Comparison of ENCODE assay signal across 17 cellular contexts in genomic region chr6:53546256-53546655, GRCh38. TPM values are rescaled to one million over a fixed set of nuclear protein-coding genes. Genes with fewer than 3 reads are reported as not detected.
DNase-seq lines count a peak whose midpoint lies in the region; ATAC-seq and TF ChIP-seq lines count a peak whose summit lies in the region.
"Had no signal": no experiment of that assay in that cellular context is flagged by ENCODE, and none has a peak within 500 bp of the region (broad histone marks: within the 10 kb centered on the region; RNA-seq: fewer than 3 reads in every experiment).

No MANE protein-coding gene starts in this region.

- intact Hi-C loops in activated CD4-positive, alpha-beta T cell treated with anti-CD3 and anti-CD28 coated beads, Interleukin-2, amount 10 ng/mL, durations not matched to agents 24 days and 14 days (cut with micrococcal nuclease) = loop anchor here (5.0 to 10.0 kb wide), 2 partner anchors 199 to 551 kb away; partner anchors contain the start of genes ELOVL5 and GSTA4

- peaks cover 23% of the 10 kb centered on the region for H3K79me2 ChIP-seq in osteoblast (ENCODE audit: insufficient read depth, low read length)

- peaks cover 35% of the 10 kb centered on the region for H3K4me1 ChIP-seq in osteoblast (ENCODE audit: insufficient read depth, low read length)

- H3K27ac ChIP-seq in osteoblast (ENCODE audit: low read depth, low read length) = peak overlapping the region; percentile 43

- peaks cover 9% of the 10 kb centered on the region for H4K20me1 ChIP-seq in osteoblast (ENCODE audit: insufficient read depth, low read length)

- H3K27me3 Mint-ChIP-seq in activated CD4-positive, alpha-beta T cell treated with anti-CD3 and anti-CD28 coated beads, Interleukin-2, amount 10 ng/mL, durations not matched to agents 24 days and 14 days = peaks cover 19% of the 10 kb centered on the region

- H3K9me3 Mint-ChIP-seq in activated CD4-positive, alpha-beta T cell treated with anti-CD3 and anti-CD28 coated beads, Interleukin-2, amount 10 ng/mL, durations not matched to agents 24 days and 14 days = no peaks in the 10 kb centered on the region

- H3K4me3 Mint-ChIP-seq in activated CD4-positive, alpha-beta T cell treated with anti-CD3 and anti-CD28 coated beads, Interleukin-2, amount 10 ng/mL, durations not matched to agents 24 days and 14 days = peak overlapping the region; percentile 1

- H3K4me3 ChIP-seq in epithelial cell of esophagus (ENCODE audit: low read length) (no peak overlapping the region), osteoblast (ENCODE audit: insufficient read depth, low read length) (no peak overlapping the region)
- H3K4me3 ChIP-seq: lung had no signal

- ATAC-seq in HG03175 (IDR thresholded peaks at IDR 0.05; ENCODE audit: unreplicated experiment) = no peak

- H3K4me2 ChIP-seq in osteoblast (ENCODE audit: insufficient read depth, low read length) = peak overlapping the region; percentile 51

- H3K36me3 Mint-ChIP-seq in activated CD4-positive, alpha-beta T cell treated with anti-CD3 and anti-CD28 coated beads, Interleukin-2, amount 10 ng/mL, durations not matched to agents 24 days and 14 days (ENCODE audit: low read depth) = peaks cover 3% of the 10 kb centered on the region

- DNase-seq in activated CD4-positive, alpha-beta T cell treated with anti-CD3 and anti-CD28 coated beads, Interleukin-2, amount 10 ng/mL, durations not matched to agents 24 days and 14 days = peak; percentile 60
- no peak for DNase-seq in activated CD4-positive, alpha-beta T cell treated with anti-CD3 and anti-CD28 coated beads, Interleukin-2, amount 50 U/mL, for 48 hours
- DNase-seq in M059J (ENCODE audit: low read depth) (peak; percentile 52), epithelial cell of esophagus (ENCODE audit: low read depth) (peak; percentile 68), osteoblast (ENCODE audit: insufficient read length, low spot score, missing footprints) (peak; percentile 93), GF-D8 (lab: John Stamatoyannopoulos, UW) (no peak), retina (no peak)
- DNase-seq: activated CD4-positive, alpha-beta T cell treated with anti-CD3 and anti-CD28 coated beads for 48 hours; activated gamma-delta T cell; caudate nucleus; hypothalamus; NCI-H1048; NCI-H446; OCI-M1; tibial artery had no signal

- TF ChIP-seq CTCF in epithelial cell of esophagus (IDR thresholded peaks at IDR 0.05; ENCODE audit: insufficient read depth, low read depth, low read length, missing control alignments) = no peak
- TF ChIP-seq CTCF in osteoblast (IDR thresholded peaks at IDR 0.05; ENCODE audit: extremely low read depth, low read depth, low read length) = no peak

- no peaks in the 10 kb centered on the region for H3K9me3 ChIP-seq in osteoblast (ENCODE audit: low read depth, low read length)
- H3K9me3 ChIP-seq: tibial artery had no signal

- H3K27ac Mint-ChIP-seq in activated CD4-positive, alpha-beta T cell treated with anti-CD3 and anti-CD28 coated beads, Interleukin-2, amount 10 ng/mL, durations not matched to agents 24 days and 14 days = no peak overlapping the region

- peaks cover 35% of the 10 kb centered on the region for H3K4me1 Mint-ChIP-seq in activated CD4-positive, alpha-beta T cell treated with anti-CD3 and anti-CD28 coated beads, Interleukin-2, amount 10 ng/mL, durations not matched to agents 24 days and 14 days

- H3K36me3 ChIP-seq in osteoblast (ENCODE audit: insufficient read depth, low read length) = no peaks in the 10 kb centered on the region
- H3K36me3 ChIP-seq: tibial artery had no signal

- no peaks in the 10 kb centered on the region for H3K27me3 ChIP-seq in osteoblast (ENCODE audit: insufficient read depth, low read length)
- H3K27me3 ChIP-seq: tibial artery had no signal

- H2AFZ ChIP-seq in osteoblast (ENCODE audit: low read length) = no peak overlapping the region

RNA-seq across cellular contexts. Expression of gene GCLC, which starts 1.4 kb away (rescaled TPM):
- total RNA-seq in activated CD4-positive, alpha-beta T cell treated with anti-CD3 and anti-CD28 coated beads, Interleukin-2, amount 10 ng/mL, durations not matched to agents 24 days and 14 days = 21.3 and 25.0 TPM in 2 replicates
- 12.8 and 17.6 TPM in 2 replicates for total RNA-seq in M059J (2014; rRNA removed; shearing (Covaris generic))
- 26.8 and 38.6 TPM in 2 replicates for total RNA-seq in osteoblast

Comparison
In these comparisons a context has a peak if more than half of its experiments do, and no peak if none do; other contexts are left out.
1. DNase-seq: peak in activated CD4-positive, alpha-beta T cell treated with anti-CD3 and anti-CD28 coated beads, Interleukin-2, amount 10 ng/mL, durations not matched to agents 24 days and 14 days (single experiment), M059J (single experiment), epithelial cell of esophagus (single experiment) and osteoblast (single experiment); none in activated CD4-positive, alpha-beta T cell treated with anti-CD3 and anti-CD28 coated beads, Interleukin-2, amount 50 U/mL, for 48 hours (0 of 2), GF-D8 (single experiment) and retina (single experiment).